ENCODE assay signal across 32 cellular contexts in genomic region chrX:70279081-70279480, GRCh38. TPM values are rescaled to one million over a fixed set of nuclear protein-coding genes. Genes with fewer than 3 reads are reported as not detected.
"Had no signal": no experiment of that assay in that cellular context is flagged by ENCODE, and none has a peak within 500 bp of the region (broad histone marks: within the 10 kb centered on the region; RNA-seq: fewer than 3 reads in every experiment).

No MANE protein-coding gene starts in this region.

- H3K36me3 ChIP-seq: suprapubic skin, thoracic aorta, thyroid gland, transverse colon, upper lobe of right lung, uterus, vagina had no signal

- ATAC-seq: stimulated activated effector memory CD8-positive, alpha-beta T cell treated with anti-CD3 and anti-CD28 coated beads, Interleukin-12 subunit alpha, Interleukin-12 subunit beta, amount 100 ng/mL, for 72 hours; stimulated activated memory B cell treated with anti-CD40 and anti-IgM and Interleukin-4, amounts not matched to agents 10 μg/mL and 1 μg/mL and 100 μg/mL, for 72 hours; stimulated activated naive B cell treated with anti-CD40 and anti-IgM and Interleukin-4, amounts not matched to agents 10 μg/mL and 1 μg/mL and 100 μg/mL, for 72 hours; stimulated activated naive CD8-positive, alpha-beta T cell treated with anti-CD3 and anti-CD28 coated beads, Interleukin-15, amount 100 ng/mL, for 72 hours; stimulated activated naive CD8-positive, alpha-beta T cell treated with anti-CD3 and anti-CD28 coated beads, Interleukin-15, Interleukin-2, amounts not matched to agents 100 U/mL and 50 U/mL, for 24 hours; upper lobe of right lung had no signal

- H3K4me3 Mint-ChIP-seq: stimulated activated effector memory CD8-positive, alpha-beta T cell treated with anti-CD3 and anti-CD28 coated beads, Interleukin-12 subunit alpha, Interleukin-12 subunit beta, amount 100 ng/mL, for 72 hours; stimulated activated memory B cell treated with anti-CD40 and anti-IgM and Interleukin-4, amounts not matched to agents 10 μg/mL and 1 μg/mL and 100 μg/mL, for 72 hours; stimulated activated naive B cell treated with anti-CD40 and anti-IgM and Interleukin-4, amounts not matched to agents 10 μg/mL and 1 μg/mL and 100 μg/mL, for 72 hours; stimulated activated naive CD8-positive, alpha-beta T cell treated with anti-CD3 and anti-CD28 coated beads, Interleukin-15, amount 100 ng/mL, for 72 hours; stimulated activated naive CD8-positive, alpha-beta T cell treated with anti-CD3 and anti-CD28 coated beads, Interleukin-15, Interleukin-2, amounts not matched to agents 100 ng/mL and 50 ng/mL, for 24 hours; type B pancreatic cell had no signal

- H3K27ac ChIP-seq: stomach, suprapubic skin, testis, thoracic aorta, thyroid gland, tibial artery, tibial nerve, transverse colon, upper lobe of left lung, upper lobe of right lung, uterus, vagina had no signal

- H3K9me3 ChIP-seq: stomach, suprapubic skin, testis, thoracic aorta, thyroid gland, tibial artery, tibial nerve, transverse colon, upper lobe of left lung, upper lobe of right lung, uterus, vagina had no signal

- H3K36me3 Mint-ChIP-seq: stimulated activated effector memory CD8-positive, alpha-beta T cell treated with anti-CD3 and anti-CD28 coated beads, Interleukin-12 subunit alpha, Interleukin-12 subunit beta, amount 100 ng/mL, for 72 hours; type B pancreatic cell had no signal

- H3K4me1 ChIP-seq: stomach, suprapubic skin, testis, thyroid gland, tibial artery, tibial nerve, transverse colon, upper lobe of left lung, upper lobe of right lung, uterus, vagina had no signal

- DNase-seq: stimulated activated CD4-positive, alpha-beta T cell treated with anti-CD3 and anti-CD28 coated beads, Interleukin-2, amount 100 ng/mL, for 48 hours; stimulated activated CD4-positive, alpha-beta T cell treated with anti-CD3 and anti-CD28 coated beads, Interleukin-4, amount 100 ng/mL, for 1 hour; stimulated activated CD4-positive, alpha-beta T cell treated with anti-CD3 and anti-CD28 coated beads, Interleukin-4, amount 100 ng/mL, for 24 hours; stimulated activated CD4-positive, alpha-beta T cell treated with anti-CD3 and anti-CD28 coated beads, Interleukin-4, amount 100 ng/mL, for 4 hours; stimulated activated CD8-positive, alpha-beta memory T cell treated with anti-CD3 and anti-CD28 coated beads, Interleukin-4, amount 100 ng/mL, for 48 hours; stimulated activated naive B cell treated with anti-CD40 and anti-IgM and Interleukin-4, amounts not matched to agents 10 μg/mL and 1 μg/mL and 100 μg/mL, for 72 hours; stimulated activated naive CD4-positive, alpha-beta T cell; stimulated activated naive CD4-positive, alpha-beta T cell treated with Interleukin-2 at 50 U/mL for 16 hours; stimulated activated naive CD8-positive, alpha-beta T cell treated with anti-CD3 and anti-CD28 coated beads, Interleukin-15, amount 100 ng/mL, for 72 hours; stimulated activated naive CD8-positive, alpha-beta T cell treated with anti-CD3 and anti-CD28 coated beads, Interleukin-15, Interleukin-2, amounts not matched to agents 100 U/mL and 50 U/mL, for 24 hours; stomach; substantia nigra; testis; thyroid gland; tibial artery; transverse colon; trophoblast cell; upper lobe of left lung; upper lobe of right lung; uterus had no signal

- H3K27me3 ChIP-seq: stomach, suprapubic skin, testis, thyroid gland, tibial artery, tibial nerve, transverse colon, upper lobe of left lung, upper lobe of right lung, uterus, vagina had no signal

- H3K27me3 Mint-ChIP-seq: stimulated activated memory B cell treated with anti-CD40 and anti-IgM and Interleukin-4, amounts not matched to agents 10 μg/mL and 1 μg/mL and 100 μg/mL, for 72 hours; stimulated activated naive CD8-positive, alpha-beta T cell treated with anti-CD3 and anti-CD28 coated beads, Interleukin-15, amount 100 ng/mL, for 72 hours; stimulated activated naive CD8-positive, alpha-beta T cell treated with anti-CD3 and anti-CD28 coated beads, Interleukin-15, Interleukin-2, amounts not matched to agents 100 ng/mL and 50 ng/mL, for 24 hours; type B pancreatic cell had no signal

- H3K4me3 ChIP-seq: stomach, suprapubic skin, testis, thoracic aorta, thyroid gland, tibial artery, tibial nerve, transverse colon, upper lobe of left lung, upper lobe of right lung, uterus, vagina had no signal

- H3K27ac Mint-ChIP-seq: stimulated activated effector memory CD8-positive, alpha-beta T cell treated with anti-CD3 and anti-CD28 coated beads, Interleukin-12 subunit alpha, Interleukin-12 subunit beta, amount 100 ng/mL, for 72 hours; stimulated activated memory B cell treated with anti-CD40 and anti-IgM and Interleukin-4, amounts not matched to agents 10 μg/mL and 1 μg/mL and 100 μg/mL, for 72 hours; stimulated activated naive B cell treated with anti-CD40 and anti-IgM and Interleukin-4, amounts not matched to agents 10 μg/mL and 1 μg/mL and 100 μg/mL, for 72 hours; stimulated activated naive CD8-positive, alpha-beta T cell treated with anti-CD3 and anti-CD28 coated beads, Interleukin-15, amount 100 ng/mL, for 72 hours; stimulated activated naive CD8-positive, alpha-beta T cell treated with anti-CD3 and anti-CD28 coated beads, Interleukin-15, Interleukin-2, amounts not matched to agents 100 ng/mL and 50 ng/mL, for 24 hours; type B pancreatic cell had no signal

- H3K4me1 Mint-ChIP-seq: stimulated activated effector memory CD8-positive, alpha-beta T cell treated with anti-CD3 and anti-CD28 coated beads, Interleukin-12 subunit alpha, Interleukin-12 subunit beta, amount 100 ng/mL, for 72 hours; stimulated activated memory B cell treated with anti-CD40 and anti-IgM and Interleukin-4, amounts not matched to agents 10 μg/mL and 1 μg/mL and 100 μg/mL, for 72 hours; stimulated activated naive CD8-positive, alpha-beta T cell treated with anti-CD3 and anti-CD28 coated beads, Interleukin-15, amount 100 ng/mL, for 72 hours had no signal

- H3K9me3 Mint-ChIP-seq: stimulated activated effector memory CD8-positive, alpha-beta T cell treated with anti-CD3 and anti-CD28 coated beads, Interleukin-12 subunit alpha, Interleukin-12 subunit beta, amount 100 ng/mL, for 72 hours; stimulated activated memory B cell treated with anti-CD40 and anti-IgM and Interleukin-4, amounts not matched to agents 10 μg/mL and 1 μg/mL and 100 μg/mL, for 72 hours; stimulated activated naive B cell treated with anti-CD40 and anti-IgM and Interleukin-4, amounts not matched to agents 10 μg/mL and 1 μg/mL and 100 μg/mL, for 72 hours; stimulated activated naive CD8-positive, alpha-beta T cell treated with anti-CD3 and anti-CD28 coated beads, Interleukin-15, amount 100 ng/mL, for 72 hours; stimulated activated naive CD8-positive, alpha-beta T cell treated with anti-CD3 and anti-CD28 coated beads, Interleukin-15, Interleukin-2, amounts not matched to agents 100 ng/mL and 50 ng/mL, for 24 hours; type B pancreatic cell had no signal

RNA-seq across cellular contexts. Expression of gene RAB41, which starts 2.9 kb away (rescaled TPM):
- total RNA-seq: stomach, subcutaneous adipose tissue, temporal lobe, thoracic aorta, thyroid gland, tibial nerve, upper lobe of left lung, upper lobe of right lung, ureter, urinary bladder, uterus, vagina had no signal

RNA-seq across cellular contexts. Expression of gene ARR3, which starts 10.9 kb away (rescaled TPM):
- total RNA-seq: stomach, subcutaneous adipose tissue, suprapubic skin, temporal lobe, testis, thoracic aorta, thyroid gland, tibial nerve, upper lobe of left lung, upper lobe of right lung, ureter, urinary bladder, uterus, vagina had no signal

RNA-seq across cellular contexts. Expression of gene P2RY4, which starts 19.1 kb away (rescaled TPM):
- total RNA-seq: temporal lobe, vagina had no signal
